Comparison of ENCODE assay signal across 30 cellular contexts in genomic region chr2:85868837-85869236, GRCh38.
"Had no signal": no experiment of that assay in that cellular context is flagged by ENCODE, and none has a peak within 500 bp of the region (broad histone marks: within the 10 kb centered on the region; RNA-seq: fewer than 3 reads in every experiment).

No MANE protein-coding gene starts in this region.

- H3K36me3 ChIP-seq: gastrocnemius medialis, pancreas, prostate gland, sigmoid colon, thoracic aorta, upper lobe of left lung, vagina, WERI-Rb-1 had no signal

- H3K27me3 Mint-ChIP-seq: activated CD4-positive, alpha-beta memory T cell treated with anti-CD3 and anti-CD28 coated beads, Interleukin-2, amount 10 ng/mL, durations not matched to agents 7 days and 5 days; activated CD4-positive, alpha-beta T cell treated with anti-CD3 and anti-CD28 coated beads, Interleukin-2, amount 10 ng/mL, durations not matched to agents 7 days and 5 days; activated CD8-positive, alpha-beta memory T cell treated with anti-CD3 and anti-CD28 coated beads, Interleukin-2, amount 10 ng/mL, durations not matched to agents 7 days and 5 days; activated naive CD8-positive, alpha-beta T cell; effector memory CD8-positive, alpha-beta T cell; naive B cell; stimulated activated naive CD8-positive, alpha-beta T cell treated with anti-CD3 and anti-CD28 coated beads, Interleukin-15, Interleukin-2, amounts not matched to agents 100 ng/mL and 50 ng/mL, for 24 hours had no signal

- ATAC-seq: activated CD8-positive, alpha-beta memory T cell treated with anti-CD3 and anti-CD28 coated beads, Interleukin-2, amount 10 ng/mL, durations not matched to agents 7 days and 5 days; activated T-cell treated with anti-CD3 and anti-CD28 coated beads, Interleukin-2, amount 50 U/mL, for 72 hours; effector memory CD8-positive, alpha-beta T cell; gastrocnemius medialis; stimulated activated effector memory CD8-positive, alpha-beta T cell treated with anti-CD3 and anti-CD28 coated beads, Interleukin-12 subunit alpha, Interleukin-12 subunit beta, amount 100 ng/mL, for 72 hours had no signal

- H3K9me3 Mint-ChIP-seq: activated CD4-positive, alpha-beta memory T cell treated with anti-CD3 and anti-CD28 coated beads, Interleukin-2, amount 10 ng/mL, durations not matched to agents 7 days and 5 days; activated CD4-positive, alpha-beta T cell treated with anti-CD3 and anti-CD28 coated beads, Interleukin-2, amount 10 ng/mL, durations not matched to agents 7 days and 5 days; activated T-cell treated with anti-CD3 and anti-CD28 coated beads, Interleukin-2, amount 50 U/mL, for 72 hours; effector memory CD8-positive, alpha-beta T cell; naive B cell; stimulated activated effector memory CD8-positive, alpha-beta T cell treated with anti-CD3 and anti-CD28 coated beads, Interleukin-12 subunit alpha, Interleukin-12 subunit beta, amount 100 ng/mL, for 72 hours; stimulated activated naive CD8-positive, alpha-beta T cell treated with anti-CD3 and anti-CD28 coated beads, Interleukin-15, Interleukin-2, amounts not matched to agents 100 ng/mL and 50 ng/mL, for 24 hours; T-helper 1 cell treated with Interleukin-12 subunit alpha and Interleukin-12 subunit beta and Interleukin-4 antibody, amounts not matched to agents 30 μg/mL and 1 μg/mL, for 36 hours had no signal

- H3K4me1 ChIP-seq: prostate gland, vagina had no signal

- H3K27ac Mint-ChIP-seq: activated CD4-positive, alpha-beta memory T cell treated with anti-CD3 and anti-CD28 coated beads, Interleukin-2, amount 10 ng/mL, durations not matched to agents 7 days and 5 days; activated CD4-positive, alpha-beta T cell treated with anti-CD3 and anti-CD28 coated beads, Interleukin-2, amount 10 ng/mL, durations not matched to agents 7 days and 5 days; activated CD8-positive, alpha-beta memory T cell treated with anti-CD3 and anti-CD28 coated beads, Interleukin-2, amount 10 ng/mL, durations not matched to agents 7 days and 5 days; activated naive CD8-positive, alpha-beta T cell; activated T-cell treated with anti-CD3 and anti-CD28 coated beads, Interleukin-2, amount 50 U/mL, for 72 hours; stimulated activated effector memory CD8-positive, alpha-beta T cell treated with anti-CD3 and anti-CD28 coated beads, Interleukin-12 subunit alpha, Interleukin-12 subunit beta, amount 100 ng/mL, for 72 hours; stimulated activated naive CD8-positive, alpha-beta T cell treated with anti-CD3 and anti-CD28 coated beads, Interleukin-15, Interleukin-2, amounts not matched to agents 100 ng/mL and 50 ng/mL, for 24 hours; T-helper 1 cell treated with Interleukin-12 subunit alpha and Interleukin-12 subunit beta and Interleukin-4 antibody, amounts not matched to agents 30 μg/mL and 1 μg/mL, for 36 hours had no signal

- DNase-seq: activated CD4-positive, alpha-beta memory T cell treated with anti-CD3 and anti-CD28 coated beads, Interleukin-2, amount 10 ng/mL, durations not matched to agents 7 days and 5 days; activated CD4-positive, alpha-beta T cell treated with anti-CD3 and anti-CD28 coated beads for 1 hour; activated CD4-positive, alpha-beta T cell treated with anti-CD3 and anti-CD28 coated beads, Interleukin-2, amount 10 ng/mL, durations not matched to agents 7 days and 5 days; activated CD8-positive, alpha-beta memory T cell treated with anti-CD3 and anti-CD28 coated beads, Interleukin-2, amount 10 ng/mL, durations not matched to agents 7 days and 5 days; activated naive CD4-positive, alpha-beta T cell; activated T-cell treated with anti-CD3 and anti-CD28 coated beads for 4 hours; activated T-cell treated with anti-CD3 and anti-CD28 coated beads, Interleukin-2, amount 50 U/mL, for 72 hours; anterior cingulate cortex; effector memory CD8-positive, alpha-beta T cell; erythroblast; gastrocnemius medialis; glutamatergic neuron; mammary epithelial cell; naive B cell; pancreas; retina; sigmoid colon; small intestine; stimulated activated CD4-positive, alpha-beta T cell treated with anti-CD3 and anti-CD28 coated beads, Interleukin-4, amount 100 ng/mL, for 24 hours; T-helper 9 cell; upper lobe of left lung; WERI-Rb-1 had no signal

- H3K4me3 Mint-ChIP-seq: activated CD4-positive, alpha-beta memory T cell treated with anti-CD3 and anti-CD28 coated beads, Interleukin-2, amount 10 ng/mL, durations not matched to agents 7 days and 5 days; activated CD4-positive, alpha-beta T cell treated with anti-CD3 and anti-CD28 coated beads, Interleukin-2, amount 10 ng/mL, durations not matched to agents 7 days and 5 days; activated CD8-positive, alpha-beta memory T cell treated with anti-CD3 and anti-CD28 coated beads, Interleukin-2, amount 10 ng/mL, durations not matched to agents 7 days and 5 days; activated naive CD8-positive, alpha-beta T cell; activated T-cell treated with anti-CD3 and anti-CD28 coated beads, Interleukin-2, amount 50 U/mL, for 72 hours; effector memory CD8-positive, alpha-beta T cell; naive B cell; stimulated activated effector memory CD8-positive, alpha-beta T cell treated with anti-CD3 and anti-CD28 coated beads, Interleukin-12 subunit alpha, Interleukin-12 subunit beta, amount 100 ng/mL, for 72 hours; stimulated activated naive CD8-positive, alpha-beta T cell treated with anti-CD3 and anti-CD28 coated beads, Interleukin-15, Interleukin-2, amounts not matched to agents 100 ng/mL and 50 ng/mL, for 24 hours; T-helper 1 cell treated with Interleukin-12 subunit alpha and Interleukin-12 subunit beta and Interleukin-4 antibody, amounts not matched to agents 30 μg/mL and 1 μg/mL, for 36 hours had no signal

- H3K27ac ChIP-seq: coronary artery, gastrocnemius medialis, pancreas, prostate gland, sigmoid colon, thoracic aorta, upper lobe of left lung, vagina had no signal

- H3K27me3 ChIP-seq: gastrocnemius medialis, pancreas, sigmoid colon, upper lobe of left lung, vagina had no signal

- H3K4me3 ChIP-seq: coronary artery, gastrocnemius medialis, pancreas, prostate gland, sigmoid colon, thoracic aorta, upper lobe of left lung, vagina had no signal

- H3K9me3 ChIP-seq: gastrocnemius medialis, pancreas, prostate gland, sigmoid colon, thoracic aorta, upper lobe of left lung, vagina had no signal
